In the genomic region with DNA sequence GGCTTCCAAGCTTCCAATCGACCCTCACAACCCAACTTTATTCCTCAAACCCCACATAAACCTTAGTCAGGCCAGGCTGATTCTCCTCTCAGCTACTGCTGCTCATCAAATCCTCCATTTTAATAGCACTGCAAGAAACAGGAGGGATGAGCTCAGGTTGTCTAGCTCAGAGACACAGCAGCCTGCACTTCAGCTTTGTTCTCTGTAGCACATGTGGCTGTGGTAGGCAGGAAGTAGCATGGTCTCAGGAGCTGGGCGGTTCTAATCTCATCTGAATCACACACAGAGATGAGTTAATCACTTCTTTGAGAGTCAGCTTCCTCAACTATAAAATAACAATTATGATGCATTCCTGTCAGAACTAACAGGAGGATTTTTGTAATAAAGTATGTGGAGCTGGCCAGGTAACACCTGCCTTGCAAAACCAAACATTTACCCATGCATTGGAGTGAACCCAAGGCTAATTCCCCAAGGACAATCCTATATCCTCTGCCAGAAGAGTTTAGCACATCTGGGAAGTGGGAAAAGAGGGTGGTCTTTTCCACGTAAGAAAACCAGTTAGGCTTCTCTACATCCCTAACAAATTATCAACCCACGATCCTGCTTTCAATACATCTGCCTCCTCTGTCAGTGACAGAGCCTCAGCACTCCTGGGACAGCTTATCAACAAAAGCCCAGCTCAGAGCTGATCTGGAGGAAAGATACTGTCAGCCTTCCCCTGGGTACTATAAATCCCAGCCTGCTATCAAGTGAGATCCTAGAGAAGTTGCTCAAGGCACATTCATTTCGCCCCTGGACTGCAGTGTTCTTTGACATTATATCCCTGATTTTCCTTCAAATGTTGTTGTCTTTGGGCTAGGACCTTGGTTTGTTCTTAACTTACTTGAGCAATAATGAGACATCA, we compare ENCODE assay signal across 9 cellular contexts. TPM values are rescaled to one million over a fixed set of nuclear protein-coding genes. Genes with fewer than 3 reads are reported as not detected.
DNase-seq lines count a peak whose midpoint lies in the region; ATAC-seq, FAIRE-seq and TF ChIP-seq lines count a peak whose summit lies in the region.
"Had no signal": no experiment of that assay in that cellular context is flagged by ENCODE, and none has a peak within 500 bp of the region (broad histone marks: within the 10 kb centered on the region; RNA-seq: fewer than 3 reads in every experiment).

No MANE protein-coding gene starts in this region.

- H3K9ac ChIP-seq in liver (ENCODE audit: low read depth in 1 of 2, low read length in 2 of 2) (no peak overlapping the region), HepG2 (ENCODE audit: insufficient read depth, low read depth, low read length) (no peak overlapping the region)

- BruUV-seq in HepG2 (replicated peaks; lab: Mats Ljungman, UMichigan), result no TSS peak

- 70% methylated on average over 5 of the region's 5 CpGs for WGBS in liver
- WGBS in HepG2 (ENCODE audit: low lambda C conversion rate), result 89% methylated on average over 5 of the region's 5 CpGs
- 60 to 73% (median 68%) methylated on average over 5 of the region's 5 CpGs for WGBS in small intestine, 3 donors

- H3K9me3 ChIP-seq in liver (ENCODE audit: control insufficient read depth in 4 of 4, low read length in 3 of 4) (no peaks in the 10 kb centered on the region), HepG2 (ENCODE audit: low read length) (no peaks in the 10 kb centered on the region), KOPT-K1 (ENCODE audit: insufficient read depth, low read length, poor library complexity, severe bottlenecking) (no peaks in the 10 kb centered on the region), small intestine (ENCODE audit: control insufficient read depth, low read depth) (no peaks in the 10 kb centered on the region)

- CTCF ChIA-PET in HepG2 (lab: Yijun Ruan, JAX; ENCODE audit: low intra/inter-chr PET ratio, low total read pairs), result no interaction called here

- in situ Hi-C loops in HepG2 (cut with HindIII; ENCODE audit: extremely low pct_ligation_motif_present, low pct_unique_long_range_greater_than_20kb), result no loop called here

- TF ChIP-seq RAD21 in liver (IDR thresholded peaks at IDR 0.05) (no peak), HepG2 (CRISPR knock-in tag; IDR thresholded peaks at IDR 0.05) (no peak)

- H3K4me3 ChIP-seq in liver (ENCODE audit: low read depth in 1 of 3, low read length in 3 of 3) (no peak overlapping the region), HepG2 (replicated peaks in 1 of 3; ENCODE audit: insufficient read depth in 1 of 3, low read depth in 2 of 3, low read length in 3 of 3) (no peak overlapping the region), small intestine (ENCODE audit: low read depth in 1 of 2, low read length in 2 of 2) (no peak overlapping the region)
- H3K4me3 ChIP-seq: heart left ventricle had no signal

- H3K4me1 ChIP-seq in liver (ENCODE audit: control insufficient read depth in 4 of 4, insufficient read depth in 4 of 4, low read length in 3 of 4) (peaks cover 4 to 10% (median 9%) of the 10 kb centered on the region in 4 donors), HepG2 (ENCODE audit: insufficient read depth, low read length) (no peaks in the 10 kb centered on the region), small intestine (ENCODE audit: control insufficient read depth in 2 of 2, insufficient read depth in 1 of 2, low read depth in 1 of 2, low read length in 1 of 2) (peaks cover 8 to 9% of the 10 kb centered on the region in 2 donors)

- intact Hi-C loops in HepG2 (cut with micrococcal nuclease; ENCODE audit: unreplicated experiment), result no loop called here

- no peaks in the 10 kb centered on the region for H3K79me2 ChIP-seq in HepG2 (ENCODE audit: insufficient read depth, low read length)

- H3K27ac ChIP-seq in liver (ENCODE audit: low read depth in 1 of 2, low read length in 2 of 2) (peak overlapping the region; percentile 6 to 36), HepG2 (ENCODE audit: extremely low read length, insufficient read depth, low read length) (no peak overlapping the region), KOPT-K1 (ENCODE audit: low read depth, low read length, poor library complexity, severe bottlenecking) (peak overlapping the region; percentile 66), small intestine (ENCODE audit: low read depth in 1 of 2, low read length in 1 of 2) (peak overlapping the region; percentile 8 to 51), substantia nigra (ENCODE audit: low read depth, low read length, poor library complexity, severe bottlenecking) (no peak overlapping the region)

- H3K27me3 ChIP-seq in liver (ENCODE audit: control insufficient read depth in 4 of 4, insufficient read depth in 4 of 4, low read length in 3 of 4) (no peaks in the 10 kb centered on the region), HepG2 (ENCODE audit: control insufficient read depth in 1 of 2, insufficient read depth in 2 of 2, low read length in 2 of 2) (no peaks in the 10 kb centered on the region), small intestine (ENCODE audit: control insufficient read depth in 2 of 2, insufficient read depth in 2 of 2, low read length in 2 of 2) (no peaks in the 10 kb centered on the region)
- H3K27me3 ChIP-seq: heart left ventricle had no signal

- no peaks in the 10 kb centered on the region for H4K20me1 ChIP-seq in HepG2 (ENCODE audit: insufficient read depth, low read length)

- no peak for TF ChIP-seq POLR2A in HepG2 (IDR thresholded peaks at IDR 0.05; ENCODE audit: insufficient read depth in 1 of 2, low read depth in 2 of 2, low read length in 2 of 2)

- TF ChIP-seq CTCF in liver (IDR thresholded peaks at IDR 0.05; ENCODE audit: low read depth, low read length, missing input control), result no peak
- TF ChIP-seq CTCF in HepG2 (CRISPR knock-in tag; IDR thresholded peaks at IDR 0.05), result no peak

- POLR2A ChIA-PET in HepG2 (lab: Yijun Ruan, JAX), result no interaction called here

- H3K36me3 ChIP-seq in liver (ENCODE audit: control insufficient read depth in 4 of 4, insufficient read depth in 3 of 4, low read depth in 1 of 4, low read length in 3 of 4) (no peaks in the 10 kb centered on the region), HepG2 (replicated peaks in 1 of 2; ENCODE audit: control insufficient read depth in 1 of 2, insufficient read depth in 2 of 2, low read length in 2 of 2) (peaks cover 0 to 7% of the 10 kb centered on the region in 2 experiments; a peak in 2 of 5 replicates), KOPT-K1 (ENCODE audit: insufficient read depth, low read length) (no peaks in the 10 kb centered on the region), small intestine (ENCODE audit: control insufficient read depth in 2 of 2, insufficient read depth in 2 of 2, low read length in 2 of 2) (no peaks in the 10 kb centered on the region)
- H3K36me3 ChIP-seq: heart left ventricle had no signal

- H3K4me2 ChIP-seq in HepG2 (ENCODE audit: low read depth, low read length), result no peak overlapping the region

- FAIRE-seq in HepG2 (lab: Jason Lieb, UNC), result no peak
- FAIRE-seq in small intestine (lab: Jason Lieb, UNC), result no peak

- TF ChIP-seq EP300 in HepG2 (IDR thresholded peaks at IDR 0.05; ENCODE audit: low read depth in 2 of 2, low read length in 2 of 2) (no peak), HepG2 (CRISPR knock-in tag; IDR thresholded peaks at IDR 0.05; ENCODE audit: borderline replicate concordance) (no peak)

- DNase-seq in HepG2 (ENCODE audit: low spot score), result no peak
- peak; percentile 27 for DNase-seq in effector CD4-positive, alpha-beta T cell
- DNase-seq in small intestine, result peak; percentile 62
- DNase-seq in substantia nigra (lab: John Stamatoyannopoulos, UW), result no peak
- no peak for DNase-seq in NCI-H128 (lab: John Stamatoyannopoulos, UW; ENCODE audit: unreplicated experiment)
- DNase-seq: heart left ventricle had no signal

- no peak; the same call in 2 of the 3 replicates for ATAC-seq in HepG2
- ATAC-seq in activated CD4-positive, CD25-positive, alpha-beta regulatory T cell treated with anti-CD3 and anti-CD28 coated beads, Interleukin-2, amount 50 U/mL, for 24 hours, result peak; percentile 100

- no peak overlapping the region for H2AFZ ChIP-seq in HepG2 (ENCODE audit: low read length)

TF ChIP-seq in liver, 16 proteins besides CTCF, POLR2A, EP300 and RAD21:
- no peak for TF ChIP-seq YY1 (IDR thresholded peaks at IDR 0.05)
- TF ChIP-seq SP1 (IDR thresholded peaks at IDR 0.05), result no peak
- no peak for TF ChIP-seq HNF4G (IDR thresholded peaks at IDR 0.05)

TF ChIP-seq in HepG2, 621 proteins besides CTCF, POLR2A, EP300 and RAD21 (continues in another document):
- TF ChIP-seq THAP11 (CRISPR knock-in tag; IDR thresholded peaks at IDR 0.05), result no peak
- no peak for TF ChIP-seq CHD2 (IDR thresholded peaks at IDR 0.05; ENCODE audit: low read depth, low read length)
- TF ChIP-seq ERF (CRISPR knock-in tag; IDR thresholded peaks at IDR 0.05), result no peak
- no peak for TF ChIP-seq NFE2L1 (CRISPR knock-in tag; IDR thresholded peaks at IDR 0.05; ENCODE audit: borderline replicate concordance)
- TF ChIP-seq GATAD1 (CRISPR knock-in tag; IDR thresholded peaks at IDR 0.05), result no peak
- TF ChIP-seq HNRNPH1 (optimal IDR thresholded peaks at IDR 0.05; ENCODE audit: low read depth, low read length), result no peak
- no peak for TF ChIP-seq ZNF761 (CRISPR knock-in tag; conservative IDR thresholded peaks at IDR 0.05)

RNA-seq across cellular contexts. Expression of a gene that starts 32.8 kb away (rescaled TPM):
- total RNA-seq in liver (10 to 100 TPM; 36.4 to 38.6 TPM), HepG2 (2016; rRNA removed; fragmentation: Illumina TruSeq; extraction: Trizol) (14.1 and 19.6 TPM in 2 replicates)
- polyA plus RNA-seq in liver (10 to 100 TPM; 19.5 to 38.8 TPM), HepG2 (2011; rRNA removed) (23.2 and 35.7 TPM in 2 replicates), small intestine (10 to 100 TPM in 1 of 3 donors, 1 to 10 TPM in 2; 2.7 to 19.1 (median 2.9) TPM)
- total RNA-seq in HepG2 (2016; cell fraction: cytosol; rRNA removed; fragmentation: Illumina TruSeq; extraction: Trizol; ENCODE audit: low read depth), result 0.71 and 3.1 TPM in 2 replicates
- total RNA-seq in HepG2 (2016; cell fraction: insoluble cytoplasmic fraction; rRNA removed; fragmentation: Illumina TruSeq; extraction: Trizol), result 15.5 and 16.4 TPM in 2 replicates
- total RNA-seq in HepG2 (2016; cell fraction: membrane; rRNA removed; fragmentation: Illumina TruSeq; extraction: Trizol), result 8.2 and 9.0 TPM in 2 replicates
- 18.1 and 18.9 TPM in 2 replicates for total RNA-seq in HepG2 (2016; cell fraction: nucleus; rRNA removed; fragmentation: Illumina TruSeq; extraction: Trizol)
- 10.7 and 22.7 TPM in 2 replicates for polyA plus RNA-seq in HepG2 (2011; cell fraction: cytosol; rRNA removed)
- polyA plus RNA-seq in HepG2 (2011; cell fraction: nucleus; rRNA removed), result 10.2 and 14.1 TPM in 2 replicates
- 39.6 and 48.4 TPM in 2 replicates for polyA plus RNA-seq in HepG2 (2012)
- polyA plus RNA-seq in HepG2 (2016; cell fraction: cytosol; fragmentation: Illumina TruSeq; extraction: Trizol; ENCODE audit: low read depth), result 3.2 and 4.5 TPM in 2 replicates
- polyA plus RNA-seq in HepG2 (2016; cell fraction: insoluble cytoplasmic fraction; fragmentation: Illumina TruSeq; extraction: Trizol; ENCODE audit: low read depth), result 21.8 and 24.4 TPM in 2 replicates
- polyA plus RNA-seq in HepG2 (2016; cell fraction: membrane; fragmentation: Illumina TruSeq; extraction: Trizol; ENCODE audit: low read depth), result 7.5 and 9.5 TPM in 2 replicates
- 32.3 and 35.2 TPM in 2 replicates for polyA plus RNA-seq in HepG2 (2016; cell fraction: nucleus; fragmentation: Illumina TruSeq; extraction: Trizol; ENCODE audit: insufficient read depth, low read depth)
- polyA minus RNA-seq in HepG2 (2011; rRNA and poly(A)+ RNA removed; ENCODE audit: low replicate concordance), result 11.9 and 32.9 TPM in 2 replicates
- 13.3 and 29.7 TPM in 2 replicates for polyA minus RNA-seq in HepG2 (2011; cell fraction: cytosol; rRNA and poly(A)+ RNA removed)
- 21.6 and 31.1 TPM in 2 replicates for polyA minus RNA-seq in HepG2 (2011; cell fraction: nucleus; rRNA and poly(A)+ RNA removed)

Comparison
In these comparisons a context has a peak if more than half of its experiments do, and no peak if none do; other contexts are left out.
1. H3K27ac ChIP-seq: peak in liver (2 of 2), KOPT-K1 (single experiment) and small intestine (2 of 2); none in HepG2 (single experiment) and substantia nigra (single experiment).
2. DNase-seq: peak in effector CD4-positive, alpha-beta T cell (single experiment) and small intestine (single experiment); none in HepG2 (single experiment), substantia nigra (0 of 49) and NCI-H128 (single experiment).